30 cellular contexts compared by ENCODE assay signal in genomic region chr5:55554879-55555278, GRCh38.
"Had no signal": no experiment of that assay in that cellular context is flagged by ENCODE, and none has a peak within 500 bp of the region (broad histone marks: within the 10 kb centered on the region; RNA-seq: fewer than 3 reads in every experiment).

No MANE protein-coding gene starts in this region.

- FAIRE-seq: astrocyte, bronchial epithelial cell, islet of Langerhans, pancreas had no signal

- H3K4me3 Mint-ChIP-seq: activated CD4-positive, alpha-beta memory T cell treated with anti-CD3 and anti-CD28 coated beads, Interleukin-2, amount 10 ng/mL, durations not matched to agents 7 days and 5 days; activated CD4-positive, alpha-beta T cell treated with anti-CD3 and anti-CD28 coated beads, Interleukin-2, amount 10 ng/mL, durations not matched to agents 24 days and 14 days; activated T-cell treated with anti-CD3 and anti-CD28 coated beads, Interleukin-2, amount 50 U/mL, for 24 hours; activated T-helper 17 cell treated with anti-CD3 and anti-CD28 coated beads, Interleukin-2, amount 50 U/mL, for 72 hours; central memory CD8-positive, alpha-beta T cell; dendritic cell treated with granulocyte-macrophage colony-stimulating factor and Interleukin-4, amounts not matched to agents 40 ng/mL and 50 ng/mL, for 4 days; natural killer cell treated with Interleukin-12 subunit alpha and Interleukin-12 subunit beta and Interleukin-15 and Interleukin-18, amount 100 ng/mL, for 72 hours; stimulated activated memory B cell treated with anti-CD40 and anti-IgM and Interleukin-4, amounts not matched to agents 10 μg/mL and 1 μg/mL and 100 μg/mL, for 72 hours; T-helper 17 cell had no signal

- ATAC-seq: activated T-helper 17 cell treated with anti-CD3 and anti-CD28 coated beads, Interleukin-2, amount 50 U/mL, for 72 hours; left lung; lower lobe of right lung; mucosa of descending colon; natural killer cell treated with Interleukin-12 subunit alpha and Interleukin-12 subunit beta and Interleukin-15 and Interleukin-18, amount 100 ng/mL, for 72 hours; pancreas; psoas muscle; stimulated activated memory B cell treated with anti-CD40 and anti-IgM and Interleukin-4, amounts not matched to agents 10 μg/mL and 1 μg/mL and 100 μg/mL, for 72 hours; T-helper 17 cell had no signal

- H3K9me3 Mint-ChIP-seq: activated CD4-positive, alpha-beta memory T cell treated with anti-CD3 and anti-CD28 coated beads, Interleukin-2, amount 10 ng/mL, durations not matched to agents 7 days and 5 days; activated CD4-positive, alpha-beta T cell treated with anti-CD3 and anti-CD28 coated beads, Interleukin-2, amount 10 ng/mL, durations not matched to agents 24 days and 14 days; activated T-cell treated with anti-CD3 and anti-CD28 coated beads, Interleukin-2, amount 50 U/mL, for 24 hours; activated T-helper 17 cell treated with anti-CD3 and anti-CD28 coated beads, Interleukin-2, amount 50 U/mL, for 72 hours; central memory CD8-positive, alpha-beta T cell; dendritic cell treated with granulocyte-macrophage colony-stimulating factor and Interleukin-4, amounts not matched to agents 40 ng/mL and 50 ng/mL, for 4 days; natural killer cell treated with Interleukin-12 subunit alpha and Interleukin-12 subunit beta and Interleukin-15 and Interleukin-18, amount 100 ng/mL, for 72 hours; stimulated activated memory B cell treated with anti-CD40 and anti-IgM and Interleukin-4, amounts not matched to agents 10 μg/mL and 1 μg/mL and 100 μg/mL, for 72 hours had no signal

- H3K4me1 Mint-ChIP-seq: activated CD4-positive, alpha-beta memory T cell treated with anti-CD3 and anti-CD28 coated beads, Interleukin-2, amount 10 ng/mL, durations not matched to agents 7 days and 5 days; activated T-helper 17 cell treated with anti-CD3 and anti-CD28 coated beads, Interleukin-2, amount 50 U/mL, for 72 hours; central memory CD8-positive, alpha-beta T cell; stimulated activated memory B cell treated with anti-CD40 and anti-IgM and Interleukin-4, amounts not matched to agents 10 μg/mL and 1 μg/mL and 100 μg/mL, for 72 hours had no signal

- H3K27ac Mint-ChIP-seq: activated CD4-positive, alpha-beta memory T cell treated with anti-CD3 and anti-CD28 coated beads, Interleukin-2, amount 10 ng/mL, durations not matched to agents 7 days and 5 days; activated CD4-positive, alpha-beta T cell treated with anti-CD3 and anti-CD28 coated beads, Interleukin-2, amount 10 ng/mL, durations not matched to agents 24 days and 14 days; activated T-cell treated with anti-CD3 and anti-CD28 coated beads, Interleukin-2, amount 50 U/mL, for 24 hours; activated T-helper 17 cell treated with anti-CD3 and anti-CD28 coated beads, Interleukin-2, amount 50 U/mL, for 72 hours; dendritic cell treated with granulocyte-macrophage colony-stimulating factor and Interleukin-4, amounts not matched to agents 40 ng/mL and 50 ng/mL, for 4 days; natural killer cell treated with Interleukin-12 subunit alpha and Interleukin-12 subunit beta and Interleukin-15 and Interleukin-18, amount 100 ng/mL, for 72 hours; stimulated activated memory B cell treated with anti-CD40 and anti-IgM and Interleukin-4, amounts not matched to agents 10 μg/mL and 1 μg/mL and 100 μg/mL, for 72 hours; T-helper 17 cell had no signal

- H3K27me3 Mint-ChIP-seq: activated T-helper 17 cell treated with anti-CD3 and anti-CD28 coated beads, Interleukin-2, amount 50 U/mL, for 72 hours had no signal

- DNase-seq: activated CD4-positive, alpha-beta memory T cell treated with anti-CD3 and anti-CD28 coated beads, Interleukin-2, amount 10 ng/mL, durations not matched to agents 7 days and 5 days; activated CD4-positive, alpha-beta T cell treated with anti-CD3 and anti-CD28 coated beads, Interleukin-2, amount 10 ng/mL, durations not matched to agents 24 days and 14 days; activated CD4-positive, CD25-positive, alpha-beta regulatory T cell treated with anti-CD3 and anti-CD28 coated beads, Interleukin-2, amount 50 U/mL, for 72 hours; activated CD8-positive, alpha-beta memory T cell treated with anti-CD3 and anti-CD28 coated beads, Interleukin-2, amount 50 U/mL, for 48 hours; activated gamma-delta T cell treated with Interleukin-2 at 50 U/mL for 16 hours; activated naive CD4-positive, alpha-beta T cell treated with anti-CD3 and anti-CD28 coated beads, Interleukin-2, amount 50 U/mL, for 16 hours; activated T-cell treated with anti-CD3 and anti-CD28 coated beads, Interleukin-2, amount 50 U/mL, for 24 hours; amniotic stem cell; esophagus squamous epithelium; foreskin melanocyte; left lung; lower lobe of right lung; mesendoderm; mucosa of descending colon; pancreas; psoas muscle; stimulated activated CD4-positive, alpha-beta T cell treated with anti-CD3 and anti-CD28 coated beads, Interleukin-1b, Interleukin-23, amount 100 ng/mL, for 48 hours; stimulated activated CD4-positive, alpha-beta T cell treated with anti-CD3 and anti-CD28 coated beads, Interleukin-4, amount 100 ng/mL, for 4 hours; stimulated activated CD8-positive, alpha-beta memory T cell treated with anti-CD3 and anti-CD28 coated beads, Interleukin-4, amount 100 ng/mL, for 48 hours; stomach; T-helper 17 cell; T1000 had no signal

- H3K36me3 Mint-ChIP-seq: natural killer cell treated with Interleukin-12 subunit alpha and Interleukin-12 subunit beta and Interleukin-15 and Interleukin-18, amount 100 ng/mL, for 72 hours; stimulated activated memory B cell treated with anti-CD40 and anti-IgM and Interleukin-4, amounts not matched to agents 10 μg/mL and 1 μg/mL and 100 μg/mL, for 72 hours had no signal
